10 cellular contexts compared by ENCODE assay signal in the genomic region with DNA sequence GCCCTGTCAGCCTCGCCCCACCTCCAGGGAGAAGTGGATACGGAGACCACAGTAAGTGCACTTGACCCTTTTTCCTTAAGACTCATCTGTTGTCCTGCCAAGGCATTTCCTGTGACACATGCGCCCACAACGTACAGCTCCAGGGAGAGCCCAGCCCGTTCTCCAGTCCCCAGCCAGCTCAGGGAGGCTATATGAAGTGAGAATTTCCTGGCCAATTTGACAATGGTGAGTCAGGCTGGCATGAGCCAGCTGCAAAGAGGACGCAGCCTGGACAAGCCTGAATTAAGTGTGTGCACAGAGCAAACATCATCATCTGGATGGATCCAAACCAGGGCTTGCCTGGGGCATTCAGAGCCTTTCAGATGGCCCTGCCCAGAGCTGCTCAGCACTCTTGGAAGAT.
DNase-seq lines count a peak whose midpoint lies in the region; ATAC-seq and TF ChIP-seq lines count a peak whose summit lies in the region.
"Had no signal": no experiment of that assay in that cellular context is flagged by ENCODE, and none has a peak within 500 bp of the region (broad histone marks: within the 10 kb centered on the region; RNA-seq: fewer than 3 reads in every experiment).

No MANE protein-coding gene starts in this region.

- no peaks in the 10 kb centered on the region for H3K9me3 Mint-ChIP-seq in effector memory CD8-positive, alpha-beta T cell
- H3K9me3 Mint-ChIP-seq: stimulated activated naive CD8-positive, alpha-beta T cell treated with anti-CD3 and anti-CD28 coated beads, Interleukin-15, Interleukin-2, amounts not matched to agents 100 ng/mL and 50 ng/mL, for 24 hours; T-cell had no signal

- no peak overlapping the region for H3K9ac ChIP-seq in rectal smooth muscle tissue (ENCODE audit: low read length)

- H3K36me3 ChIP-seq in rectal smooth muscle tissue (ENCODE audit: control insufficient read depth, insufficient read depth, low read length): no peaks in the 10 kb centered on the region

- H3K4me3 Mint-ChIP-seq in effector memory CD8-positive, alpha-beta T cell: no peak overlapping the region
- H3K4me3 Mint-ChIP-seq: stimulated activated naive CD8-positive, alpha-beta T cell treated with anti-CD3 and anti-CD28 coated beads, Interleukin-15, Interleukin-2, amounts not matched to agents 100 ng/mL and 50 ng/mL, for 24 hours; T-cell had no signal

- H3K4me1 ChIP-seq in rectal smooth muscle tissue (ENCODE audit: control insufficient read depth, insufficient read depth, low read length): peaks cover 43% of the 10 kb centered on the region

- H3K27me3 ChIP-seq in rectal smooth muscle tissue (ENCODE audit: control insufficient read depth, insufficient read depth, low read length): no peaks in the 10 kb centered on the region

- no peaks in the 10 kb centered on the region for H3K27me3 Mint-ChIP-seq in effector memory CD8-positive, alpha-beta T cell

- no peak for ATAC-seq in effector memory CD8-positive, alpha-beta T cell (replicated peaks)
- no peak for ATAC-seq in GM19035 (IDR thresholded peaks at IDR 0.05; ENCODE audit: unreplicated experiment)
- ATAC-seq: T-cell had no signal

- H3K4me3 ChIP-seq in epithelial cell of esophagus (ENCODE audit: low read length): no peak overlapping the region
- no peak overlapping the region for H3K4me3 ChIP-seq in rectal smooth muscle tissue (ENCODE audit: low read length)

- no peaks in the 10 kb centered on the region for H3K4me1 Mint-ChIP-seq in effector memory CD8-positive, alpha-beta T cell (ENCODE audit: low read depth in 2 of 2)
- H3K4me1 Mint-ChIP-seq: T-cell had no signal

- DNase-seq in EL (peak; percentile 100), NCI-H510A treated with DMSO at 0.1 percent for 48 hours (lab: John Stamatoyannopoulos, UW) (peak; percentile 87), epithelial cell of esophagus (ENCODE audit: low read depth) (peak; percentile 99), nucleus accumbens (lab: John Stamatoyannopoulos, UW) (no peak)
- no peak for DNase-seq in effector memory CD8-positive, alpha-beta T cell
- no peak for DNase-seq in activated T-cell treated with anti-CD3 and anti-CD28 coated beads, Interleukin-2, amount 50 U/mL, for 1 hour
- DNase-seq: T-cell had no signal

- peak overlapping the region; percentile 56 for H3K27ac ChIP-seq in rectal smooth muscle tissue (ENCODE audit: low read depth, low read length)

- H3K36me3 Mint-ChIP-seq in effector memory CD8-positive, alpha-beta T cell (ENCODE audit: insufficient read depth): no peaks in the 10 kb centered on the region
- H3K36me3 Mint-ChIP-seq: T-cell had no signal

- H3K27ac Mint-ChIP-seq in effector memory CD8-positive, alpha-beta T cell: no peak overlapping the region
- H3K27ac Mint-ChIP-seq: stimulated activated naive CD8-positive, alpha-beta T cell treated with anti-CD3 and anti-CD28 coated beads, Interleukin-15, Interleukin-2, amounts not matched to agents 100 ng/mL and 50 ng/mL, for 24 hours; T-cell had no signal

- no peak for TF ChIP-seq CTCF in epithelial cell of esophagus (IDR thresholded peaks at IDR 0.05; ENCODE audit: insufficient read depth, low read depth, low read length, missing control alignments)

Comparison
In these comparisons a context has a peak if more than half of its experiments do, and no peak if none do; other contexts are left out.
1. DNase-seq: peak in EL (single experiment), NCI-H510A treated with DMSO at 0.1 percent for 48 hours (single experiment) and epithelial cell of esophagus (single experiment); none in effector memory CD8-positive, alpha-beta T cell (0 of 3), nucleus accumbens (0 of 56) and activated T-cell treated with anti-CD3 and anti-CD28 coated beads, Interleukin-2, amount 50 U/mL, for 1 hour (single experiment).